ENCODE assay signal across 25 cellular contexts in the genomic region with DNA sequence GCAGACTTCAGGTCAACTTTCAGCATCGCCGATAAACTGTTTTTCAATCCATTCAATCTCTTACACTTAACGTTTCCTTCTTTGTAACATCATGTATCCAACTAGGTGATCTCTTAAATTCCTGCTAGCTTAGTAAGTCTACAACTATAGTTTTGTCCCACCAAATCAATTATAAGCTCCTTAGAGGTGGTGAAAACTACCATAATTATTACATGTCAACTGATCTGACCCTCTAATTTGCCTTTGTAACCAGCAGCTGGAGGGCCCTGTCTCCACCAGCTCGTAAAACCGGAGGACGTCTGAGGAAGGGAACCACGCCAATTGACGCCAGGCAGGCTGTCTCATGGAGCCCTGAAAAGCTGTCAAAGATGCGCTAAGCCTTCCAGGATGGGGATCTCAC.
"Had no signal": no experiment of that assay in that cellular context is flagged by ENCODE, and none has a peak within 500 bp of the region (broad histone marks: within the 10 kb centered on the region; RNA-seq: fewer than 3 reads in every experiment).

No MANE protein-coding gene starts in this region.

- H3K36me3 ChIP-seq: uterus had no signal

- H3K4me1 ChIP-seq: left lung, lower lobe of right lung, neural progenitor cell, right atrium auricular region, right lobe of liver, tibial nerve, uterus had no signal

- DNase-seq: hypothalamus; immature natural killer cell; kidney; left colon; left lung; lower lobe of right lung; mammary epithelial cell; mesenchymal stem cell; naive thymus-derived CD8-positive, alpha-beta T cell; nephron progenitor cell; occipital lobe; right lobe of liver; stimulated activated CD4-positive, alpha-beta T cell treated with anti-CD3 and anti-CD28 coated beads, Interleukin-15, amount 100 ng/mL, for 24 hours; stimulated activated CD4-positive, alpha-beta T cell treated with anti-CD3 and anti-CD28 coated beads, Interleukin-2, amount 100 ng/mL, for 24 hours; stimulated activated CD4-positive, alpha-beta T cell treated with anti-CD3 and anti-CD28 coated beads, Interleukin-4, amount 100 ng/mL, for 1 hour; stimulated activated naive B cell treated with anti-CD40 and anti-IgM and Interleukin-4, amounts not matched to agents 10 μg/mL and 1 μg/mL and 100 μg/mL, for 72 hours; stimulated activated naive CD8-positive, alpha-beta T cell treated with anti-CD3 and anti-CD28 coated beads, Interleukin-15, amount 100 ng/mL, for 72 hours; substantia nigra; uterus had no signal

- H3K27me3 ChIP-seq: left lung, neural progenitor cell, neutrophil, right atrium auricular region, right lobe of liver, tibial nerve, uterus had no signal

- ATAC-seq: left colon; left lung; lower lobe of right lung; naive thymus-derived CD8-positive, alpha-beta T cell; right lobe of liver; stimulated activated naive B cell treated with anti-CD40 and anti-IgM and Interleukin-4, amounts not matched to agents 10 μg/mL and 1 μg/mL and 100 μg/mL, for 72 hours; stimulated activated naive CD8-positive, alpha-beta T cell treated with anti-CD3 and anti-CD28 coated beads, Interleukin-15, amount 100 ng/mL, for 72 hours had no signal

- H3K4me3 ChIP-seq: left lung, lower lobe of right lung, neural progenitor cell, right atrium auricular region, right lobe of liver, smooth muscle cell, tibial nerve, uterus had no signal

- H3K27ac ChIP-seq: left lung, lower lobe of right lung, neural progenitor cell, neutrophil, parathyroid adenoma, right atrium auricular region, right lobe of liver, tibial nerve, uterus had no signal

- H3K9me3 ChIP-seq: left lung, lower lobe of right lung, neutrophil, right atrium auricular region, right lobe of liver, tibial nerve, uterus had no signal
